1 cellular context compared by ENCODE assay signal in genomic region chr3:78035020-78035660, GRCh38.
TF ChIP-seq lines count a peak whose summit lies in the region.

No MANE protein-coding gene starts in this region.

TF ChIP-seq in H1, 55 proteins besides CTCF, POLR2A, EP300 and RAD21:
- TF ChIP-seq NANOG (IDR thresholded peaks at IDR 0.05; ENCODE audit: insufficient read depth, low read depth, low read length, poor library complexity, severe bottlenecking), result no peak
- no peak for TF ChIP-seq CHD2 (IDR thresholded peaks at IDR 0.05; ENCODE audit: low read length)
- no peak for TF ChIP-seq TBP (IDR thresholded peaks at IDR 0.05; ENCODE audit: low read depth, low read length)
- TF ChIP-seq CEBPB (IDR thresholded peaks at IDR 0.05; ENCODE audit: low read depth, low read length), result no peak
- no peak for TF ChIP-seq KDM4A (IDR thresholded peaks at IDR 0.05; ENCODE audit: low read depth, low read length, severe bottlenecking)
- no peak for TF ChIP-seq HDAC6 (IDR thresholded peaks at IDR 0.05; ENCODE audit: low read depth, low read length)
- TF ChIP-seq CBX8 (IDR thresholded peaks at IDR 0.05; ENCODE audit: borderline replicate concordance, low read depth, low read length), result no peak
- no peak for TF ChIP-seq SAP30 (IDR thresholded peaks at IDR 0.05; ENCODE audit: insufficient read depth, insufficient replicate concordance, low read length)
- no peak for TF ChIP-seq SUZ12 (IDR thresholded peaks at IDR 0.05; ENCODE audit: low read length)
- TF ChIP-seq USF2 (IDR thresholded peaks at IDR 0.05; ENCODE audit: low read length), result no peak
- TF ChIP-seq POLR2AphosphoS5 (IDR thresholded peaks at IDR 0.05; ENCODE audit: low read depth, low read length), result no peak
- TF ChIP-seq E2F6 (IDR thresholded peaks at IDR 0.05), result no peak
- TF ChIP-seq PHF8 (conservative IDR thresholded peaks at IDR 0.05; ENCODE audit: low read depth, low read length), result no peak
- no peak for TF ChIP-seq CHD7 (IDR thresholded peaks at IDR 0.05; ENCODE audit: insufficient replicate concordance, low read length)
- TF ChIP-seq RNF2 (IDR thresholded peaks at IDR 0.05; ENCODE audit: borderline replicate concordance, low read depth, low read length, missing control alignments, poor library complexity, severe bottlenecking), result no peak
- TF ChIP-seq SRF (IDR thresholded peaks at IDR 0.05; ENCODE audit: low read depth, low read length), result no peak
TF ChIP-seq in H1: peak in this region for 0.
